In the genomic region with DNA sequence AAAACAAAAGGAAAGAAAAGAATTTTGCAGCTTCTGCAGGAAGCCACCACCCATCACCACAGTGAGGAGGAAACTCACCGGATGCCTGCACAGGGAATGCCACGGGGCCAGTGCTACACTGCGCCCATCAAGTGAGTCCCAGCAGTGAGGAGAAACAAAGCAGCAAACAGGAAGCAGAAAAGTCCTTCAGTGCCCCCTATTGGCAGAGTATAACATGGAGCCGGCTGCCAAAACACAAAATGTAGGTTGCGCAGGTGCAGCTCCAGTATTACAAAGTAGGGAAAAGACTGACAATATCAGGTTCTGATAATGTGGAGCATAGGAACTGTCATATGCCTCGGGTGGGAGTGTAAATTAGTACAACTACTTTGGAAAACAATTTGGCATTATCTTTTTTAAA, we compare ENCODE assay signal across 8 cellular contexts. TPM values are rescaled to one million over a fixed set of nuclear protein-coding genes. Genes with fewer than 3 reads are reported as not detected.
DNase-seq lines count a peak whose midpoint lies in the region; ATAC-seq and TF ChIP-seq lines count a peak whose summit lies in the region.

No MANE protein-coding gene starts in this region.

- H3K27ac ChIP-seq in hepatocyte (no peak overlapping the region), testis (no peak overlapping the region)

- H3K36me3 ChIP-seq in hepatocyte (replicated peaks; ENCODE audit: insufficient read depth, low read depth) = no peaks in the 10 kb centered on the region
- no peaks in the 10 kb centered on the region for H3K36me3 ChIP-seq in testis (ENCODE audit: low read depth, missing control alignments)

- H3K4me1 ChIP-seq in hepatocyte (ENCODE audit: insufficient read depth) (no peaks in the 10 kb centered on the region), testis (no peaks in the 10 kb centered on the region)

- no peaks in the 10 kb centered on the region for H4K20me1 ChIP-seq in hepatocyte (ENCODE audit: insufficient read depth, poor library complexity, severe bottlenecking)

- no peaks in the 10 kb centered on the region for H3K9me2 ChIP-seq in hepatocyte (replicated peaks; ENCODE audit: insufficient read depth)

- intact Hi-C loops in testis (cut with DNase I; ENCODE audit: low total_unique reads) = no loop called here

- H3K27me3 ChIP-seq in hepatocyte (no peaks in the 10 kb centered on the region), testis (no peaks in the 10 kb centered on the region)

- TF ChIP-seq POLR2A in testis (IDR thresholded peaks at IDR 0.05) = no peak

- H3K4me3 ChIP-seq in hepatocyte (no peak overlapping the region), testis (no peak overlapping the region)

- 54% methylated on average over 6 of the region's 6 CpGs for WGBS in hepatocyte (ENCODE audit: low lambda C conversion rate, missing lambda C conversion rate)
- 16 to 25% methylated on average over 5 to 6 of the region's 6 CpGs for WGBS in testis, 2 donors

- DNase-seq in activated effector memory CD4-positive, alpha-beta T cell treated with anti-CD3 and anti-CD28 coated beads, Interleukin-2, amount 50 U/mL, for 16 hours = peak; percentile 61
- DNase-seq in activated effector memory CD4-positive, alpha-beta T cell treated with Interleukin-2 at 50 U/mL for 16 hours = no peak
- DNase-seq in NCI-H146 (lab: John Stamatoyannopoulos, UW) = peak; percentile 48
- peak; percentile 1 for DNase-seq in activated CD4-positive, alpha-beta T cell treated with anti-CD3 and anti-CD28 coated beads, Interleukin-2, amount 50 U/mL, for 4 hours
- peak; percentile 25 for DNase-seq in hepatocyte (ENCODE audit: low spot score)
- peak; percentile 39 for DNase-seq in testis
- no peak for DNase-seq in activated gamma-delta T cell treated with Interleukin-2 at 50 U/mL for 16 hours

- H2AFZ ChIP-seq in hepatocyte = no peak overlapping the region

- no peak overlapping the region for H3K4me2 ChIP-seq in hepatocyte

- TF ChIP-seq CTCF in hepatocyte (IDR thresholded peaks at IDR 0.05; ENCODE audit: poor library complexity) (peak; percentile 39), testis (IDR thresholded peaks at IDR 0.05) (peak in 1 of 3 experiments; percentile 26)

- H3K9me3 ChIP-seq in hepatocyte (ENCODE audit: low read depth) (no peaks in the 10 kb centered on the region), testis (no peaks in the 10 kb centered on the region)

- H3K79me2 ChIP-seq in hepatocyte = no peaks in the 10 kb centered on the region

- no peak for ATAC-seq in HG03045 (IDR thresholded peaks at IDR 0.05; ENCODE audit: unreplicated experiment)

RNA-seq across cellular contexts. Expression of gene SCML2, which starts 23.3 kb away (rescaled TPM):
- total RNA-seq in hepatocyte (4.5 and 5.7 TPM in 2 replicates), testis (10 to 100 TPM; 15.2 to 15.3 TPM)
- polyA plus RNA-seq in hepatocyte (3.6 and 4.8 TPM in 2 replicates), testis (ENCODE audit: insufficient read depth, low read depth, low replicate concordance) (19.1 TPM)

RNA-seq across cellular contexts. Expression of gene CDKL5, which starts 47.6 kb away (rescaled TPM):
- 16.9 and 17.7 TPM in 2 replicates for total RNA-seq in hepatocyte
- polyA plus RNA-seq in hepatocyte = 6.5 and 7.6 TPM in 2 replicates
- 10 to 100 TPM; 21.1 to 24.7 TPM for total RNA-seq in testis
- polyA plus RNA-seq in testis (ENCODE audit: insufficient read depth, low read depth, low replicate concordance) = 20.1 TPM

Comparison
In these comparisons a context has a peak if more than half of its experiments do, and no peak if none do; other contexts are left out.
1. DNase-seq: peak in activated effector memory CD4-positive, alpha-beta T cell treated with anti-CD3 and anti-CD28 coated beads, Interleukin-2, amount 50 U/mL, for 16 hours (single experiment), NCI-H146 (single experiment), activated CD4-positive, alpha-beta T cell treated with anti-CD3 and anti-CD28 coated beads, Interleukin-2, amount 50 U/mL, for 4 hours (2 of 2), hepatocyte (single experiment) and testis (single experiment); none in activated effector memory CD4-positive, alpha-beta T cell treated with Interleukin-2 at 50 U/mL for 16 hours (single experiment) and activated gamma-delta T cell treated with Interleukin-2 at 50 U/mL for 16 hours (single experiment).